In the genomic region with DNA sequence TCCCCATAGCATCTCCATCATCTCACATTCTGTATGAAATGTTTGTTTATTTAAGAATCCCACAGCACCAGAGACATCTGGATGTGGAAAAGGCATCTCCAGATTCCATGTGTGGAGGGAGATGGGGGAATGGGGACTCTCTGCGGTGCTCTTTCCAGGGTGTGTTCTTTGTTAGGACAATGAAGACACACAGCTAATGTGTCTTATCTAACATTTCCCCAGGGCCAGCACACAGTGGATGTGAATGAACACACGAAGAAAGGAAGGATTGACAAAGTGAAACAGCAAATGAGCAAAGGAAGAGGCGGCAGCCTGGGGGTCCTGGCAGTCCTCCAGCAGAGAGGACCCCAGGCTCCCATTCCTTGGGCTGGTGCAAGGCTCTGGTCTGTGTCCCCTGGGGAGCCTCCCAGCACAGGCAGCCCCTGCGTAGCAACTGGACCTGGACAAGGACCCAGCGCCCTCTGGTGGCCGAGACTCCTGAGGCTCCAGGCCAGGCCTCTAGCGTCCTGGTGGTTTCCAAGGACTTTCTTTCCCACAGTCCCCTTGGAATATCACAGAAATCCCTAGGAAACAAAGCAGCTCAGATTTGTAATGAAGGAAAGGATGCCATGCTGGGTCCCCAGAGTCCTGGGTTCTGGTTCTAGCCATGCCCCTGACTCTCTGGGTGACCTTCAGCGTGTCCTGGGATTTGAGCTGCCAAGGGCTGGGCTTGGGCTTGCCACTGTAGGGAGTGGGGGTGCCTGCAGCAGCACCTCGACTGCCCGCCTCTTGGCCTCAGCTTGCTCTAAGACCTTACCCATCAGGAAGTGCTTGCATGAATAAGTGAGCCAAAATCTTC, we compare ENCODE assay signal across 8 cellular contexts. TPM values are rescaled to one million over a fixed set of nuclear protein-coding genes. Genes with fewer than 3 reads are reported as not detected.
DNase-seq lines count a peak whose midpoint lies in the region; ATAC-seq, FAIRE-seq and TF ChIP-seq lines count a peak whose summit lies in the region.

No MANE protein-coding gene starts in this region.

- intact Hi-C loops in thyroid gland (cut with DNase I), result loop anchor here (5.0 to 10.0 kb wide), 3 partner anchors 109 to 386 kb away; no protein-coding TSS in a partner anchor

- H3K9me3 ChIP-seq in SJCRH30 (replicated peaks) (no peaks in the 10 kb centered on the region), thyroid gland (no peaks in the 10 kb centered on the region)

- DNase-seq in GM06990 (ENCODE audit: extremely low read depth, insufficient read length), result no peak
- peak; percentile 30 for DNase-seq in LNCaP clone FGC (ENCODE audit: low read depth)
- peak; percentile 91 to 96 for DNase-seq in SJCRH30
- peak; percentile 48 for DNase-seq in activated gamma-delta T cell (lab: John Stamatoyannopoulos, UW)
- DNase-seq in frontal cortex (ENCODE audit: low spot score in 2 of 2), result peak; percentile 84 to 88
- DNase-seq in osteocyte (ENCODE audit: extremely low spot score, unreplicated experiment), result peak; percentile 95
- peak; percentile 91 for DNase-seq in thyroid gland

- peaks cover 50% of the 10 kb centered on the region for H3K4me1 Mint-ChIP-seq in osteocyte (ENCODE audit: unreplicated experiment)

- H3K27me3 ChIP-seq in GM06990 (replicated peaks; ENCODE audit: control insufficient read depth, insufficient read depth, low read length) (peaks cover 2% of the 10 kb centered on the region), SJCRH30 (no peaks in the 10 kb centered on the region), thyroid gland (no peaks in the 10 kb centered on the region)

- H3K27ac ChIP-seq in SJCRH30 (no peak overlapping the region), thyroid gland (no peak overlapping the region)

- H3K4me1 ChIP-seq in SJCRH30 (peaks cover 17% of the 10 kb centered on the region), thyroid gland (peaks cover 5 to 17% of the 10 kb centered on the region in 2 donors)

- peak overlapping the region; percentile 39 for H3K4me3 Mint-ChIP-seq in osteocyte (ENCODE audit: unreplicated experiment)

- no peaks in the 10 kb centered on the region for H3K9me3 Mint-ChIP-seq in osteocyte (ENCODE audit: unreplicated experiment)

- TF ChIP-seq CTCF in GM06990 (IDR thresholded peaks at IDR 0.05; ENCODE audit: insufficient read depth, low read length, poor library complexity, severe bottlenecking) (peak; percentile 95), LNCaP clone FGC (IDR thresholded peaks at IDR 0.05; ENCODE audit: control insufficient read depth, extremely low read depth, insufficient read depth) (peak; percentile 94), osteocyte (IDR thresholded peaks at IDR 0.05) (peak; percentile 98), thyroid gland (IDR thresholded peaks at IDR 0.05) (peak; percentile 81 to 94 (median 88))

- no peak overlapping the region for H3K4me3 ChIP-seq in GM06990 (replicated peaks; ENCODE audit: low read depth, low read length)
- H3K4me3 ChIP-seq in LNCaP clone FGC (ENCODE audit: low read depth, low read length), result no peak overlapping the region
- no peak overlapping the region for H3K4me3 ChIP-seq in SJCRH30
- H3K4me3 ChIP-seq in thyroid gland (replicated peaks in 1 of 3), result no peak overlapping the region

- ATAC-seq in GM21423 (IDR thresholded peaks at IDR 0.05; ENCODE audit: unreplicated experiment), result no peak

- no peak for TF ChIP-seq POLR2A in thyroid gland (IDR thresholded peaks at IDR 0.05)

- peaks cover 2% of the 10 kb centered on the region for H3K36me3 Mint-ChIP-seq in osteocyte (ENCODE audit: unreplicated experiment)

- peaks cover 18% of the 10 kb centered on the region for H3K36me3 ChIP-seq in GM06990 (ENCODE audit: control insufficient read depth, insufficient read depth, low read length)
- no peaks in the 10 kb centered on the region for H3K36me3 ChIP-seq in SJCRH30
- H3K36me3 ChIP-seq in thyroid gland, result no peaks in the 10 kb centered on the region

- no peaks in the 10 kb centered on the region for H3K27me3 Mint-ChIP-seq in osteocyte (ENCODE audit: unreplicated experiment)

- no peak for FAIRE-seq in frontal cortex (lab: Jason Lieb, UNC)

- 22 to 26% methylated on average over 6 to 10 of the region's 10 CpGs for WGBS in thyroid gland, 2 donors

- peak overlapping the region; percentile 89 for H3K27ac Mint-ChIP-seq in osteocyte (ENCODE audit: unreplicated experiment)

RNA-seq across cellular contexts. Expression of a gene that starts 3.5 kb away (rescaled TPM):
- 58.4 and 68.5 TPM in 2 replicates for total RNA-seq in SJCRH30 (2014; rRNA removed; shearing (Covaris generic))
- total RNA-seq in frontal cortex (6.5 TPM), osteocyte (312 and 358 TPM in 2 replicates), thyroid gland (10 to 100 TPM; 23.2 to 52.4 (median 34.8) TPM)

RNA-seq across cellular contexts. Expression of a gene that starts 8.7 kb away (rescaled TPM):
- total RNA-seq in SJCRH30 (2014; rRNA removed; shearing (Covaris generic)), result 3.0 and 6.2 TPM in 2 replicates
- total RNA-seq in frontal cortex (3.3 TPM), osteocyte (5.5 and 7.2 TPM in 2 replicates), thyroid gland (1 to 10 TPM; 2.0 to 5.9 (median 3.5) TPM)

RNA-seq across cellular contexts. Expression of a gene that starts 15.9 kb away (rescaled TPM):
- 68.5 and 76.8 TPM in 2 replicates for total RNA-seq in SJCRH30 (2014; rRNA removed; shearing (Covaris generic))
- total RNA-seq in frontal cortex (77.0 TPM), osteocyte (68.7 and 83.1 TPM in 2 replicates), thyroid gland (100 to 1,000 TPM; 119 to 170 (median 145) TPM)

RNA-seq across cellular contexts. Expression of a gene that starts 27.5 kb away (rescaled TPM):
- total RNA-seq in SJCRH30 (2014; rRNA removed; shearing (Covaris generic)), result 239 and 265 TPM in 2 replicates
- total RNA-seq in frontal cortex, result 187 TPM
- 248 and 249 TPM in 2 replicates for total RNA-seq in osteocyte
- 10 to 100 TPM; 61.4 to 98.8 (median 68.0) TPM for total RNA-seq in thyroid gland

RNA-seq across cellular contexts. Expression of a gene that starts 53.5 kb away (rescaled TPM):
- 30.8 and 33.8 TPM in 2 replicates for total RNA-seq in SJCRH30 (2014; rRNA removed; shearing (Covaris generic))
- 26.1 TPM for total RNA-seq in frontal cortex
- 82.0 and 97.2 TPM in 2 replicates for total RNA-seq in osteocyte
- 10 to 100 TPM; 38.0 to 54.7 (median 46.6) TPM for total RNA-seq in thyroid gland
